In genomic region chr5:98102926-98103325, GRCh38 we compare ENCODE assay signal across 25 cellular contexts.
"Had no signal": no experiment of that assay in that cellular context is flagged by ENCODE, and none has a peak within 500 bp of the region (broad histone marks: within the 10 kb centered on the region; RNA-seq: fewer than 3 reads in every experiment).

No MANE protein-coding gene starts in this region.

- H3K9me3 ChIP-seq: ascending aorta had no signal

- H3K4me1 ChIP-seq: ascending aorta had no signal

- H3K27me3 ChIP-seq: ascending aorta had no signal

- H3K27ac ChIP-seq: ascending aorta, coronary artery, dorsolateral prefrontal cortex, VCaP had no signal

- H3K4me3 ChIP-seq: ascending aorta, coronary artery, dorsolateral prefrontal cortex had no signal

- H3K36me3 ChIP-seq: ascending aorta had no signal

- DNase-seq: activated CD4-positive, alpha-beta memory T cell treated with anti-CD3 and anti-CD28 coated beads, Interleukin-2, amount 10 ng/mL, durations not matched to agents 7 days and 5 days; activated CD4-positive, alpha-beta T cell treated with anti-CD3 and anti-CD28 coated beads for 1 hour; activated CD4-positive, alpha-beta T cell treated with anti-CD3 and anti-CD28 coated beads for 4 hours; activated CD4-positive, alpha-beta T cell treated with anti-CD3 and anti-CD28 coated beads, Interleukin-2, amount 10 ng/mL, durations not matched to agents 7 days and 5 days; activated CD4-positive, alpha-beta T cell treated with anti-CD3 and anti-CD28 coated beads, Interleukin-2, amount 50 U/mL, for 4 hours; activated CD8-positive, alpha-beta memory T cell treated with anti-CD3 and anti-CD28 coated beads, Interleukin-2, amount 50 U/mL, for 48 hours; activated gamma-delta T cell; activated naive CD4-positive, alpha-beta T cell; activated naive CD4-positive, alpha-beta T cell treated with anti-CD3 and anti-CD28 coated beads, Interleukin-2, amount 10 ng/mL, durations not matched to agents 7 days and 5 days; activated naive CD8-positive, alpha-beta T cell treated with anti-CD3 and anti-CD28 coated beads, Interleukin-2, amount 10 ng/mL, durations not matched to agents 7 days and 5 days; activated T-cell treated with anti-CD3 and anti-CD28 coated beads for 4 hours; activated T-cell treated with anti-CD3 and anti-CD28 coated beads, Interleukin-2, amount 50 U/mL, for 24 hours; activated T-cell treated with anti-CD3 and anti-CD28 coated beads, Interleukin-2, amount 50 U/mL, for 72 hours; dorsolateral prefrontal cortex; effector memory CD4-positive, alpha-beta T cell; endodermal cell; foreskin melanocyte; head of caudate nucleus; T-helper 2 cell had no signal

- ATAC-seq: activated naive CD4-positive, alpha-beta T cell treated with anti-CD3 and anti-CD28 coated beads, Interleukin-2, amount 50 U/mL, for 72 hours; activated T-cell treated with anti-CD3 and anti-CD28 coated beads, Interleukin-2, amount 50 U/mL, for 72 hours; esophagus mucosa; WTC11 had no signal
